ENCODE assay signal across 1 cellular context in the genomic region with DNA sequence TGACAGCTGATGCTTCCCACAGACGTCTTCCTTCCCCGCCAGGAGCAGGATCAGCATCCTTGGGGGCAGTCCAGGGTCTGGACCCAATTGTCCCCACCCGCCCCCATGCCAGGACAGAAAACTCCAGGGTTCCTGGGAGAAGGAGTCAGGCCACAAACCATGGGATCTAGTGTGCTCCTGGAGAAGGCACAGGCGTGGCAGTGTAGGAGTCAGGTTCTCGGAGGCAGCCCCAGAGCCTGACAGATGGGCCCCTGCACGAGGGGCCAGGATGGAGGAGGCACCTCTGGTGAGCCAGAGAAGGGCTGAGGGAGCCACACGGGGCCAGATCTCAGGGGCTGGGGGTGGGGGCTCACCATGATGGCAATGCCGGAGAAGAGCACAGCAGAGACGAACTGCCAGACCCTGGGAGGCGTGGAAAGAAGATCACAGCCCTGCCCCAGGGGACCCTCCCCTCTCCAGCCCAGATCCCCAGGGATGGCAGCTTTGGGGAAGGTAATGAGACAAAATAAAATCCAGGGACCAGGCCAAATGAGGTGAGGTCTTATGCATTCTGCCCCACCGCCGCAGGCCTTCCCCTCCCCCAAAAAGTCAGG.
TF ChIP-seq lines count a peak whose summit lies in the region.

No MANE protein-coding gene starts in this region.

TF ChIP-seq in GM23338, 12 proteins besides CTCF, POLR2A, EP300 and RAD21 (continued from another document):
- TF ChIP-seq EZH2 (IDR thresholded peaks at IDR 0.05; ENCODE audit: low read depth, unreplicated experiment) (no peak), NANOG (IDR thresholded peaks at IDR 0.05; ENCODE audit: borderline replicate concordance) (no peak), ZNF331 (CRISPR knock-in tag; IDR thresholded peaks at IDR 0.05; ENCODE audit: low read depth) (no peak), JUNB (IDR thresholded peaks at IDR 0.05; ENCODE audit: unreplicated experiment) (no peak), CREB1 (CRISPR knock-in tag; IDR thresholded peaks at IDR 0.05; ENCODE audit: low read depth) (no peak), STAT1 (IDR thresholded peaks at IDR 0.05; ENCODE audit: unreplicated experiment) (no peak)
- TF ChIP-seq, protein P1, sequence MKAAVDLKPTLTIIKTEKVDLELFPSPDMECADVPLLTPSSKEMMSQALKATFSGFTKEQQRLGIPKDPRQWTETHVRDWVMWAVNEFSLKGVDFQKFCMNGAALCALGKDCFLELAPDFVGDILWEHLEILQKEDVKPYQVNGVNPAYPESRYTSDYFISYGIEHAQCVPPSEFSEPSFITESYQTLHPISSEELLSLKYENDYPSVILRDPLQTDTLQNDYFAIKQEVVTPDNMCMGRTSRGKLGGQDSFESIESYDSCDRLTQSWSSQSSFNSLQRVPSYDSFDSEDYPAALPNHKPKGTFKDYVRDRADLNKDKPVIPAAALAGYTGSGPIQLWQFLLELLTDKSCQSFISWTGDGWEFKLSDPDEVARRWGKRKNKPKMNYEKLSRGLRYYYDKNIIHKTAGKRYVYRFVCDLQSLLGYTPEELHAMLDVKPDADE (IDR thresholded peaks at IDR 0.05): no peak
- TF ChIP-seq, protein P2, sequence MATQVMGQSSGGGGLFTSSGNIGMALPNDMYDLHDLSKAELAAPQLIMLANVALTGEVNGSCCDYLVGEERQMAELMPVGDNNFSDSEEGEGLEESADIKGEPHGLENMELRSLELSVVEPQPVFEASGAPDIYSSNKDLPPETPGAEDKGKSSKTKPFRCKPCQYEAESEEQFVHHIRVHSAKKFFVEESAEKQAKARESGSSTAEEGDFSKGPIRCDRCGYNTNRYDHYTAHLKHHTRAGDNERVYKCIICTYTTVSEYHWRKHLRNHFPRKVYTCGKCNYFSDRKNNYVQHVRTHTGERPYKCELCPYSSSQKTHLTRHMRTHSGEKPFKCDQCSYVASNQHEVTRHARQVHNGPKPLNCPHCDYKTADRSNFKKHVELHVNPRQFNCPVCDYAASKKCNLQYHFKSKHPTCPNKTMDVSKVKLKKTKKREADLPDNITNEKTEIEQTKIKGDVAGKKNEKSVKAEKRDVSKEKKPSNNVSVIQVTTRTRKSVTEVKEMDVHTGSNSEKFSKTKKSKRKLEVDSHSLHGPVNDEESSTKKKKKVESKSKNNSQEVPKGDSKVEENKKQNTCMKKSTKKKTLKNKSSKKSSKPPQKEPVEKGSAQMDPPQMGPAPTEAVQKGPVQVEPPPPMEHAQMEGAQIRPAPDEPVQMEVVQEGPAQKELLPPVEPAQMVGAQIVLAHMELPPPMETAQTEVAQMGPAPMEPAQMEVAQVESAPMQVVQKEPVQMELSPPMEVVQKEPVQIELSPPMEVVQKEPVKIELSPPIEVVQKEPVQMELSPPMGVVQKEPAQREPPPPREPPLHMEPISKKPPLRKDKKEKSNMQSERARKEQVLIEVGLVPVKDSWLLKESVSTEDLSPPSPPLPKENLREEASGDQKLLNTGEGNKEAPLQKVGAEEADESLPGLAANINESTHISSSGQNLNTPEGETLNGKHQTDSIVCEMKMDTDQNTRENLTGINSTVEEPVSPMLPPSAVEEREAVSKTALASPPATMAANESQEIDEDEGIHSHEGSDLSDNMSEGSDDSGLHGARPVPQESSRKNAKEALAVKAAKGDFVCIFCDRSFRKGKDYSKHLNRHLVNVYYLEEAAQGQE (IDR thresholded peaks at IDR 0.05; ENCODE audit: unreplicated experiment): no peak
